ENCODE assay signal across 7 cellular contexts in the genomic region with DNA sequence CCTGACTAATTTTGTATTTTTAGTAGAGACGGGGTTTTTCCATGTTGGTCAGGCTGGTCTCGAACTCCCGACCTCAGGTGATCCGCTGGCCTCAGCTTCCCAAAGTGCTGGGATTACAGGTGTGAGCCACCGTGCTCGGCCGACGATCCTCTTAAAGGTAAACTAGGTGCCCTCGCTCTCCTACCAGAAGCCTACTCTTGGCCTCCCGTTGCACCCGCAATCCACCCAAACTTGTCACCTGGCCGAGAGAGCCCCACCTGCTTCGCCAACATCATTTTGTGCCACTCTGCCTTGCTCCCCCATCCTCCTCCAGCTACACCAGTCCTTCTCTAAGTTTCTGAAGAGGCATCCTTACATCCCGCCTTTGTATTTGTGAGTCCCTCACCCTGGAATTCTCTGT. TPM values are rescaled to one million over a fixed set of nuclear protein-coding genes. Genes with fewer than 3 reads are reported as not detected.
DNase-seq lines count a peak whose midpoint lies in the region; ATAC-seq and TF ChIP-seq lines count a peak whose summit lies in the region.
"Not testable (repeated sequence)": the region's sequence is repeated elsewhere in the genome, so short reads cannot be mapped to it uniquely, and the experiment has no call there.

No MANE protein-coding gene starts in this region.

- BruUV-seq in PC-9 (replicated peaks; lab: Mats Ljungman, UMichigan) = not testable (repeated sequence)

- CTCF ChIA-PET in CD8-positive, alpha-beta memory T cell (lab: Charles Lee) = interaction anchor here (1.1 kb wide), 1 partner anchor 20 kb away, joined by 3 read pairs; no protein-coding TSS in a partner anchor
- CTCF ChIA-PET in PC-9 (lab: Charles Lee) = not testable (repeated sequence)
- CTCF ChIA-PET in activated CD8-positive, alpha-beta T cell treated with anti-CD3 and anti-CD28 coated beads for 36 hours (lab: Charles Lee) = interaction anchor here (1.1 to 3.1 kb wide), 5 partner anchors 8 to 123 kb away, joined by 3 to 16 read pairs (median 4); partner anchors contain the start of gene UBE2V1

- peaks cover 67% of the 10 kb centered on the region for H4K20me1 ChIP-seq in PC-9 (ENCODE audit: insufficient read depth)
- H4K20me1 ChIP-seq in smooth muscle cell (ENCODE audit: low read depth) = peaks cover 100% of the 10 kb centered on the region

- not testable (repeated sequence) for H3K9ac ChIP-seq in smooth muscle cell (ENCODE audit: low read depth)

- 97% methylated on average over 14 of the region's 14 CpGs for WGBS in smooth muscle cell (ENCODE audit: low lambda C conversion rate)

- H3K27ac ChIP-seq in CD8-positive, alpha-beta memory T cell (ENCODE audit: low read depth, low read length) = not testable (repeated sequence)
- peak overlapping the region; percentile 72 for H3K27ac ChIP-seq in PC-9
- peak overlapping the region; percentile 71 for H3K27ac ChIP-seq in left ventricle myocardium inferior (replicated peaks)
- H3K27ac ChIP-seq in smooth muscle cell (ENCODE audit: low read depth) = peak overlapping the region; percentile 78

- H3K9me3 Mint-ChIP-seq in CD8-positive, alpha-beta memory T cell; activated CD8-positive, alpha-beta T cell treated with anti-CD3 and anti-CD28 coated beads for 36 hours; brain; naive thymus-derived CD8-positive, alpha-beta T cell: not testable (repeated sequence)

- H3K4me3 ChIP-seq in CD8-positive, alpha-beta memory T cell (ENCODE audit: low read length); PC-9; left ventricle myocardium inferior; smooth muscle cell: not testable (repeated sequence)

- TF ChIP-seq CTCF in PC-9 (conservative IDR thresholded peaks at IDR 0.05); activated CD8-positive, alpha-beta T cell treated with anti-CD3 and anti-CD28 coated beads for 36 hours (IDR thresholded peaks at IDR 0.05); brain (conservative IDR thresholded peaks at IDR 0.05); left ventricle myocardium inferior (IDR thresholded peaks at IDR 0.05; ENCODE audit: borderline replicate concordance); smooth muscle cell (IDR thresholded peaks at IDR 0.05; ENCODE audit: borderline replicate concordance, insufficient read depth, poor library complexity, severe bottlenecking): not testable (repeated sequence)

- peaks cover 3 to 49% (median 6%) of the 10 kb centered on the region in 3 donors for H3K36me3 Mint-ChIP-seq in CD8-positive, alpha-beta memory T cell
- H3K36me3 Mint-ChIP-seq in activated CD8-positive, alpha-beta T cell treated with anti-CD3 and anti-CD28 coated beads for 36 hours (ENCODE audit: low read depth) = peaks cover 40% of the 10 kb centered on the region
- peaks cover 34% of the 10 kb centered on the region for H3K36me3 Mint-ChIP-seq in brain
- peaks cover 0 to 42% (median 0%) of the 10 kb centered on the region in 3 donors for H3K36me3 Mint-ChIP-seq in naive thymus-derived CD8-positive, alpha-beta T cell

- H3K9me3 ChIP-seq in CD8-positive, alpha-beta memory T cell (ENCODE audit: low read length); PC-9 (ENCODE audit: insufficient read depth, low read depth); left ventricle myocardium inferior (replicated peaks); smooth muscle cell (replicated peaks; ENCODE audit: low read depth): not testable (repeated sequence)

- DNase-seq in CD8-positive, alpha-beta memory T cell; PC-9; activated CD8-positive, alpha-beta T cell treated with anti-CD3 and anti-CD28 coated beads for 36 hours; left ventricle myocardium inferior; naive thymus-derived CD8-positive, alpha-beta T cell; smooth muscle cell (lab: John Stamatoyannopoulos, UW; ENCODE audit: unreplicated experiment): not testable (repeated sequence)

- not testable (repeated sequence) for H3K4me2 ChIP-seq in PC-9, smooth muscle cell

- not testable (repeated sequence) for H3K27me3 Mint-ChIP-seq in CD8-positive, alpha-beta memory T cell; activated CD8-positive, alpha-beta T cell treated with anti-CD3 and anti-CD28 coated beads for 36 hours; brain; naive thymus-derived CD8-positive, alpha-beta T cell

- not testable (repeated sequence) for H3K36me3 ChIP-seq in CD8-positive, alpha-beta memory T cell (ENCODE audit: insufficient read depth, low read length); left ventricle myocardium inferior; smooth muscle cell (ENCODE audit: low read depth)
- peaks cover 25% of the 10 kb centered on the region; the same call in 1 of the 2 replicates for H3K36me3 ChIP-seq in PC-9 (ENCODE audit: low read depth)

- H3K27me3 ChIP-seq in CD8-positive, alpha-beta memory T cell (ENCODE audit: insufficient read depth, low read length, poor library complexity, severe bottlenecking); PC-9 (ENCODE audit: insufficient read depth, low read depth); left ventricle myocardium inferior (ENCODE audit: low read depth); smooth muscle cell (ENCODE audit: low read depth): not testable (repeated sequence)

- H3K4me1 ChIP-seq in CD8-positive, alpha-beta memory T cell (ENCODE audit: insufficient read depth, low read length) = peaks cover 42% of the 10 kb centered on the region
- peaks cover 35% of the 10 kb centered on the region for H3K4me1 ChIP-seq in PC-9 (replicated peaks; ENCODE audit: insufficient read depth)
- peaks cover 94% of the 10 kb centered on the region for H3K4me1 ChIP-seq in left ventricle myocardium inferior
- H3K4me1 ChIP-seq in smooth muscle cell (ENCODE audit: low read depth) = not testable (repeated sequence)

- intact Hi-C loops in PC-9 (cut with micrococcal nuclease; ENCODE audit: unreplicated experiment) = loop anchor here (2.0 kb wide), 1 partner anchor 16 kb away; no protein-coding TSS in a partner anchor
- intact Hi-C loops in activated CD8-positive, alpha-beta T cell treated with anti-CD3 and anti-CD28 coated beads for 36 hours (cut with micrococcal nuclease); left ventricle myocardium inferior (cut with micrococcal nuclease): not testable (repeated sequence)

- not testable (repeated sequence) for H2AFZ ChIP-seq in PC-9; smooth muscle cell (ENCODE audit: low read depth)

- POLR2A ChIA-PET in CD8-positive, alpha-beta memory T cell (lab: Charles Lee); naive thymus-derived CD8-positive, alpha-beta T cell (lab: Charles Lee): not testable (repeated sequence)
- POLR2A ChIA-PET in PC-9 (lab: Charles Lee; ENCODE audit: unreplicated experiment) = interaction anchor here (0.6 kb wide), 1 partner anchor 386 kb away, joined by 9 read pairs; no protein-coding TSS in a partner anchor
- POLR2A ChIA-PET in activated CD8-positive, alpha-beta T cell treated with anti-CD3 and anti-CD28 coated beads for 36 hours (lab: Charles Lee) = interaction anchor here (1.2 to 1.9 kb wide), 2 partner anchors 9 to 10 kb away, joined by 5 to 6 read pairs; no protein-coding TSS in a partner anchor

- not testable (repeated sequence) for H3K9me2 ChIP-seq in PC-9 (ENCODE audit: insufficient read depth)

- peak overlapping the region in 7 of 8 donors; percentile 10 to 91 (median 57) for H3K27ac Mint-ChIP-seq in CD8-positive, alpha-beta memory T cell
- H3K27ac Mint-ChIP-seq in activated CD8-positive, alpha-beta T cell treated with anti-CD3 and anti-CD28 coated beads for 36 hours = peak overlapping the region; percentile 46
- peak overlapping the region in 3 of 5 experiments; percentile 1 to 51 (median 27) for H3K27ac Mint-ChIP-seq in brain
- peak overlapping the region in 6 of 10 donors; percentile 8 to 86 (median 46) for H3K27ac Mint-ChIP-seq in naive thymus-derived CD8-positive, alpha-beta T cell

- ATAC-seq in activated CD8-positive, alpha-beta T cell treated with anti-CD3 and anti-CD28 coated beads for 36 hours; naive thymus-derived CD8-positive, alpha-beta T cell: not testable (repeated sequence)

- H3K4me3 Mint-ChIP-seq in CD8-positive, alpha-beta memory T cell = peak overlapping the region in 1 of 7 donors; percentile 21
- not testable (repeated sequence) for H3K4me3 Mint-ChIP-seq in activated CD8-positive, alpha-beta T cell treated with anti-CD3 and anti-CD28 coated beads for 36 hours; brain
- H3K4me3 Mint-ChIP-seq in naive thymus-derived CD8-positive, alpha-beta T cell = peak overlapping the region in 2 of 10 donors; percentile 11 to 42

- H3F3A ChIP-seq in PC-9 (ENCODE audit: insufficient read depth, low read depth) (peaks cover 66% of the 10 kb centered on the region), smooth muscle cell (ENCODE audit: low read depth) (peaks cover 11% of the 10 kb centered on the region)

- peaks cover 70 to 82% (median 71%) of the 10 kb centered on the region in 3 donors for H3K4me1 Mint-ChIP-seq in CD8-positive, alpha-beta memory T cell
- peaks cover 58% of the 10 kb centered on the region for H3K4me1 Mint-ChIP-seq in activated CD8-positive, alpha-beta T cell treated with anti-CD3 and anti-CD28 coated beads for 36 hours (ENCODE audit: low read depth)
- peaks cover 51% of the 10 kb centered on the region for H3K4me1 Mint-ChIP-seq in brain
- peaks cover 27 to 82% (median 67%) of the 10 kb centered on the region in 4 donors for H3K4me1 Mint-ChIP-seq in naive thymus-derived CD8-positive, alpha-beta T cell

- H3K79me2 ChIP-seq in PC-9 (ENCODE audit: low read depth) = peaks cover 99% of the 10 kb centered on the region
- H3K79me2 ChIP-seq in smooth muscle cell (ENCODE audit: low read depth) = peaks cover 100% of the 10 kb centered on the region

RNA-seq across cellular contexts. Expression of gene UBE2V1, which starts 10.4 kb away (rescaled TPM):
- total RNA-seq in CD8-positive, alpha-beta memory T cell = 100 to 1,000 TPM; 160 to 183 TPM
- 176 TPM for polyA plus RNA-seq in CD8-positive, alpha-beta memory T cell
- 137 and 174 TPM in 2 replicates for total RNA-seq in PC-9 (2021)
- total RNA-seq in activated CD8-positive, alpha-beta T cell treated with anti-CD3 and anti-CD28 coated beads for 36 hours = 100 to 1,000 TPM; 112 to 151 TPM
- polyA plus RNA-seq in brain (ENCODE audit: insufficient read depth, low read depth, low replicate concordance) = 166 TPM
- 77.1 TPM for total RNA-seq in left ventricle myocardium inferior
- total RNA-seq in naive thymus-derived CD8-positive, alpha-beta T cell = 100 to 1,000 TPM; 154 to 165 TPM
- 100 to 1,000 TPM; 141 to 155 (median 148) TPM for polyA plus RNA-seq in naive thymus-derived CD8-positive, alpha-beta T cell
- 94.1 and 94.8 TPM in 2 replicates for total RNA-seq in smooth muscle cell
- polyA plus RNA-seq in smooth muscle cell = 128 and 141 TPM in 2 replicates

RNA-seq across cellular contexts. Expression of gene PEDS1, which starts 51.0 kb away (rescaled TPM):
- total RNA-seq in CD8-positive, alpha-beta memory T cell = 10 to 100 TPM; 20.2 to 23.6 TPM
- 26.9 TPM for polyA plus RNA-seq in CD8-positive, alpha-beta memory T cell
- total RNA-seq in PC-9 (2021) (34.8 and 37.7 TPM in 2 replicates), left ventricle myocardium inferior (17.3 TPM), smooth muscle cell (36.6 and 45.8 TPM in 2 replicates)
- 10 to 100 TPM; 16.0 to 17.3 TPM for total RNA-seq in activated CD8-positive, alpha-beta T cell treated with anti-CD3 and anti-CD28 coated beads for 36 hours
- polyA plus RNA-seq in brain (ENCODE audit: insufficient read depth, low read depth, low replicate concordance) (45.1 TPM), smooth muscle cell (47.4 and 64.3 TPM in 2 replicates)
- total RNA-seq in naive thymus-derived CD8-positive, alpha-beta T cell = 10 to 100 TPM; 15.8 to 17.1 TPM
- 10 to 100 TPM; 13.0 to 30.2 (median 14.4) TPM for polyA plus RNA-seq in naive thymus-derived CD8-positive, alpha-beta T cell
